In the genomic region with DNA sequence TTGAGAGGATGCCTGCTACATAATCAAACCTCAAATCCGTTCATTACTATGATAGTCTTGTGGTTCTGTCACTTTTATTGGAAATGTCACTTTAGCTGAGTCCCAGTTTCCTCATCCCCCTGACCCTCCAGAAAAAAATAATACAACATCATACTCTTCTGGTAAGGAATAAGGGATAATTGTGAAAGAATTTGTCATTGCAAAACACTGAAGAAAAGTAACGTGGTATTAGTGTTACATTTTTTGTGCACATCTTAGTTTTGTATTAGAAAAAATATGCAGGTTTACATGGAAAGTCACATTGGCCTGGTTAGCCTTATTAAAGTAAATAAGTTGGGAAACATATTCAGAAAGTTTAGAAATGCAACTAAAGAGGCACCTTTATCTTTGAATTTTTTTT, we compare ENCODE assay signal across 30 cellular contexts.
"Had no signal": no experiment of that assay in that cellular context is flagged by ENCODE, and none has a peak within 500 bp of the region (broad histone marks: within the 10 kb centered on the region; RNA-seq: fewer than 3 reads in every experiment).

No MANE protein-coding gene starts in this region.

- DNase-seq: heart left ventricle; hypothalamus; immature natural killer cell; islet precursor cell; kidney glomerular epithelial cell; left cardiac atrium; lower lobe of right lung; mammary epithelial cell; mesenchymal stem cell; naive thymus-derived CD8-positive, alpha-beta T cell; nucleus accumbens; right lobe of liver; stimulated activated CD4-positive, alpha-beta T cell treated with anti-CD3 and anti-CD28 coated beads, Interleukin-12 subunit alpha, Interleukin-12 subunit beta, amount 100 ng/mL, for 4 hours; stimulated activated CD4-positive, alpha-beta T cell treated with anti-CD3 and anti-CD28 coated beads, Interleukin-15, amount 100 ng/mL, for 24 hours; stimulated activated CD4-positive, alpha-beta T cell treated with anti-CD3 and anti-CD28 coated beads, Interleukin-2, amount 100 ng/mL, for 24 hours; stimulated activated CD4-positive, alpha-beta T cell treated with anti-CD3 and anti-CD28 coated beads, Interleukin-4, amount 100 ng/mL, for 1 hour; stimulated activated naive B cell treated with anti-CD40 and anti-IgM and Interleukin-4, amounts not matched to agents 10 μg/mL and 1 μg/mL and 100 μg/mL, for 72 hours; stimulated activated naive CD8-positive, alpha-beta T cell treated with anti-CD3 and anti-CD28 coated beads, Interleukin-15, Interleukin-2, amounts not matched to agents 100 U/mL and 50 U/mL, for 24 hours; stomach; testis; thyroid gland; transverse colon; upper lobe of right lung had no signal

- H3K27me3 Mint-ChIP-seq: naive thymus-derived CD8-positive, alpha-beta T cell; stimulated activated naive B cell treated with anti-CD40 and anti-IgM and Interleukin-4, amounts not matched to agents 10 μg/mL and 1 μg/mL and 100 μg/mL, for 72 hours had no signal

- H3K4me3 Mint-ChIP-seq: immature natural killer cell; naive thymus-derived CD8-positive, alpha-beta T cell; nephron; neural crest cell; stimulated activated naive B cell treated with anti-CD40 and anti-IgM and Interleukin-4, amounts not matched to agents 10 μg/mL and 1 μg/mL and 100 μg/mL, for 72 hours had no signal

- H3K27ac Mint-ChIP-seq: immature natural killer cell; naive thymus-derived CD8-positive, alpha-beta T cell; stimulated activated naive B cell treated with anti-CD40 and anti-IgM and Interleukin-4, amounts not matched to agents 10 μg/mL and 1 μg/mL and 100 μg/mL, for 72 hours had no signal

- H3K27me3 ChIP-seq: heart left ventricle, right atrium auricular region, right lobe of liver, stomach, testis, thyroid gland, transverse colon, upper lobe of right lung had no signal

- H3K9me3 Mint-ChIP-seq: immature natural killer cell; nephron; neural crest cell; stimulated activated naive B cell treated with anti-CD40 and anti-IgM and Interleukin-4, amounts not matched to agents 10 μg/mL and 1 μg/mL and 100 μg/mL, for 72 hours had no signal

- H3K4me1 ChIP-seq: heart left ventricle, lower lobe of right lung, parathyroid adenoma, right atrium auricular region, right lobe of liver, stomach, testis, transverse colon, upper lobe of right lung had no signal

- ATAC-seq: heart left ventricle; left cardiac atrium; left lobe of liver; lower lobe of right lung; naive thymus-derived CD8-positive, alpha-beta T cell; right lobe of liver; stimulated activated naive B cell treated with anti-CD40 and anti-IgM and Interleukin-4, amounts not matched to agents 10 μg/mL and 1 μg/mL and 100 μg/mL, for 72 hours; stimulated activated naive CD8-positive, alpha-beta T cell treated with anti-CD3 and anti-CD28 coated beads, Interleukin-15, Interleukin-2, amounts not matched to agents 100 U/mL and 50 U/mL, for 24 hours; upper lobe of right lung had no signal

- FAIRE-seq: urothelium cell line had no signal

- H3K36me3 Mint-ChIP-seq: immature natural killer cell; naive thymus-derived CD8-positive, alpha-beta T cell; stimulated activated naive B cell treated with anti-CD40 and anti-IgM and Interleukin-4, amounts not matched to agents 10 μg/mL and 1 μg/mL and 100 μg/mL, for 72 hours had no signal

- H3K27ac ChIP-seq: heart left ventricle, lower lobe of right lung, parathyroid adenoma, right atrium auricular region, right lobe of liver, skin epidermis, stomach, testis, thyroid gland, transverse colon, upper lobe of right lung had no signal

- H3K4me1 Mint-ChIP-seq: immature natural killer cell; stimulated activated naive B cell treated with anti-CD40 and anti-IgM and Interleukin-4, amounts not matched to agents 10 μg/mL and 1 μg/mL and 100 μg/mL, for 72 hours had no signal

- H3K36me3 ChIP-seq: heart left ventricle, lower lobe of right lung, right atrium auricular region, right lobe of liver, stomach, thyroid gland, transverse colon, upper lobe of right lung had no signal

- H3K9ac ChIP-seq: parathyroid adenoma had no signal

- H3K9me3 ChIP-seq: heart left ventricle, lower lobe of right lung, right atrium auricular region, right lobe of liver, stomach, testis, thyroid gland, transverse colon, upper lobe of right lung had no signal

- H3K4me3 ChIP-seq: heart left ventricle, lower lobe of right lung, right atrium auricular region, right lobe of liver, skin epidermis, stomach, testis, thyroid gland, transverse colon, upper lobe of right lung had no signal
